22 cellular contexts compared by ENCODE assay signal in the genomic region with DNA sequence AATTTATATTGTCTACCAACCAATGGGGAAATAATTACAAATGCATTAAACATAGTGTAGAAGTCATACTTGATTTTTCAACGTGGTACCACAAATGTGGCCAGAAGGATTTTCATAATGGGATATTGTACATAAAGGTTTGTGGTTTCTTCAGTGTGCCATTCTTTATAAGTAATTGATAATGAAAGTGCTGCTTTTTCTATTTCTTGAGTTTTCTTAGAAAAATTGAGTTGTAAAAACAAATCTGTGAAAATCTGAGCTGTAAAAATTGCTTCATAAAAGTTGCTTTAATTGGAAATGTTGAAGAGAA.
DNase-seq lines count a peak whose midpoint lies in the region; ATAC-seq and TF ChIP-seq lines count a peak whose summit lies in the region.
"Had no signal": no experiment of that assay in that cellular context is flagged by ENCODE, and none has a peak within 500 bp of the region (broad histone marks: within the 10 kb centered on the region; RNA-seq: fewer than 3 reads in every experiment).

No MANE protein-coding gene starts in this region.

- peaks cover 12% of the 10 kb centered on the region for H3K4me1 Mint-ChIP-seq in endodermal cell
- H3K4me1 Mint-ChIP-seq: activated CD4-positive, alpha-beta T cell treated with anti-CD3 and anti-CD28 coated beads, Interleukin-2, amount 10 ng/mL, durations not matched to agents 24 days and 14 days; CD8-positive, alpha-beta memory T cell had no signal

- H3F3A ChIP-seq in DOHH2 (ENCODE audit: control insufficient read depth, insufficient read depth), result peaks cover 7% of the 10 kb centered on the region

- H3K9me3 ChIP-seq in DOHH2 (ENCODE audit: control insufficient read depth, insufficient read depth, low read length) (no peaks in the 10 kb centered on the region), Karpas-422 (ENCODE audit: low read length) (no peaks in the 10 kb centered on the region), endodermal cell (ENCODE audit: control insufficient read depth, low read length) (no peaks in the 10 kb centered on the region)
- H3K9me3 ChIP-seq: adrenal gland, body of pancreas, left lung, MG63, prostate gland, testis had no signal

- H2AFZ ChIP-seq in Karpas-422 (ENCODE audit: low read length), result no peak overlapping the region

- DNase-seq in Karpas-422 (no peak), endodermal cell (no peak), HuH-7.5 (ENCODE audit: low spot score) (no peak)
- DNase-seq in stimulated activated CD8-positive, alpha-beta memory T cell treated with anti-CD3 and anti-CD28 coated beads, Interleukin-4, amount 100 ng/mL, for 48 hours, result no peak
- DNase-seq: activated CD4-positive, alpha-beta T cell treated with anti-CD3 and anti-CD28 coated beads, Interleukin-2, amount 10 ng/mL, durations not matched to agents 24 days and 14 days; activated naive CD4-positive, alpha-beta T cell; adrenal gland; body of pancreas; CD8-positive, alpha-beta memory T cell; cerebellar nuclear complex; left lung; MG63; NCI-H1436; NCI-H226; nucleus accumbens; stimulated activated naive CD8-positive, alpha-beta T cell treated with anti-CD3 and anti-CD28 coated beads, Interleukin-15, Interleukin-2, amounts not matched to agents 100 U/mL and 50 U/mL, for 24 hours; testis had no signal

- peaks cover 72% of the 10 kb centered on the region for H3K4me1 ChIP-seq in DOHH2 (ENCODE audit: control insufficient read depth, low read length)
- H3K4me1 ChIP-seq in Karpas-422 (ENCODE audit: low read length), result peaks cover 49% of the 10 kb centered on the region
- H3K4me1 ChIP-seq in endodermal cell (ENCODE audit: control insufficient read depth, insufficient read depth, low read length), result no peaks in the 10 kb centered on the region
- H3K4me1 ChIP-seq: adrenal gland, body of pancreas, left lung, prostate gland, testis had no signal

- H3K4me3 ChIP-seq in DOHH2 (ENCODE audit: low read length) (peak overlapping the region; percentile 64), Karpas-422 (ENCODE audit: low read length) (no peak overlapping the region), endodermal cell (ENCODE audit: low read length) (no peak overlapping the region)
- H3K4me3 ChIP-seq: adrenal gland, body of pancreas, left lung, MG63, prostate gland, testis had no signal

- H3K27me3 Mint-ChIP-seq in endodermal cell (ENCODE audit: insufficient read depth), result no peaks in the 10 kb centered on the region

- H3K79me2 ChIP-seq in DOHH2 (ENCODE audit: control insufficient read depth, low read length) (no peaks in the 10 kb centered on the region), Karpas-422 (ENCODE audit: low read length) (no peaks in the 10 kb centered on the region)

- H3K9me2 ChIP-seq in DOHH2 (replicated peaks; ENCODE audit: control insufficient read depth, low read length) (no peaks in the 10 kb centered on the region), Karpas-422 (replicated peaks; ENCODE audit: insufficient read depth, low read length) (no peaks in the 10 kb centered on the region)

- H3K36me3 Mint-ChIP-seq in endodermal cell (ENCODE audit: low read depth), result no peaks in the 10 kb centered on the region
- H3K36me3 Mint-ChIP-seq: CD8-positive, alpha-beta memory T cell had no signal

- H3K27ac ChIP-seq in DOHH2 (ENCODE audit: low read depth, low read length) (peak overlapping the region; percentile 84), Karpas-422 (ENCODE audit: low read length) (peak overlapping the region; percentile 60), endodermal cell (ENCODE audit: low read depth, low read length) (no peak overlapping the region)
- H3K27ac ChIP-seq: adrenal gland, body of pancreas, left lung, prostate gland, testis had no signal

- H3K9me3 Mint-ChIP-seq in endodermal cell, result no peaks in the 10 kb centered on the region
- H3K9me3 Mint-ChIP-seq: activated CD4-positive, alpha-beta T cell treated with anti-CD3 and anti-CD28 coated beads, Interleukin-2, amount 10 ng/mL, durations not matched to agents 24 days and 14 days; activated T-cell treated with anti-CD3 and anti-CD28 coated beads, Interleukin-2, amount 50 U/mL, for 72 hours; CD8-positive, alpha-beta memory T cell had no signal

- H3K27ac Mint-ChIP-seq in endodermal cell, result no peak overlapping the region
- H3K27ac Mint-ChIP-seq: activated CD4-positive, alpha-beta T cell treated with anti-CD3 and anti-CD28 coated beads, Interleukin-2, amount 10 ng/mL, durations not matched to agents 24 days and 14 days; activated T-cell treated with anti-CD3 and anti-CD28 coated beads, Interleukin-2, amount 50 U/mL, for 72 hours; CD8-positive, alpha-beta memory T cell had no signal

- peak; percentile 6 for ATAC-seq in GM19043 (IDR thresholded peaks at IDR 0.05; ENCODE audit: low read depth, unreplicated experiment)
- ATAC-seq in activated CD4-positive, CD25-positive, alpha-beta regulatory T cell treated with anti-CD3 and anti-CD28 coated beads, Interleukin-2, amount 50 U/mL, for 24 hours, result no peak
- ATAC-seq: body of pancreas had no signal

- H3K9ac ChIP-seq in Karpas-422 (ENCODE audit: low read length), result no peak overlapping the region
- H3K9ac ChIP-seq in endodermal cell (ENCODE audit: extremely low read depth, low read length, poor library complexity, severe bottlenecking), result no peak overlapping the region

- H3K4me2 ChIP-seq in DOHH2 (ENCODE audit: low read length) (peak overlapping the region; percentile 63), Karpas-422 (ENCODE audit: low read depth, low read length, poor library complexity, severe bottlenecking) (peak overlapping the region; percentile 69)

- no peak overlapping the region for H3K4me3 Mint-ChIP-seq in endodermal cell
- H3K4me3 Mint-ChIP-seq: activated CD4-positive, alpha-beta T cell treated with anti-CD3 and anti-CD28 coated beads, Interleukin-2, amount 10 ng/mL, durations not matched to agents 24 days and 14 days; activated T-cell treated with anti-CD3 and anti-CD28 coated beads, Interleukin-2, amount 50 U/mL, for 72 hours; CD8-positive, alpha-beta memory T cell had no signal

- H4K20me1 ChIP-seq in DOHH2 (ENCODE audit: control insufficient read depth, insufficient read depth, low read depth, low read length) (no peaks in the 10 kb centered on the region), Karpas-422 (ENCODE audit: insufficient read depth, low read depth, low read length) (no peaks in the 10 kb centered on the region)

- WGBS in endodermal cell (ENCODE audit: insufficient coverage in 1 of 2, insufficient read length in 1 of 2), 2 experiments, result 0 to 20% methylated on average over 1 of the region's 1 CpG

- H3K27me3 ChIP-seq in DOHH2 (ENCODE audit: control insufficient read depth, low read length), result no peaks in the 10 kb centered on the region
- H3K27me3 ChIP-seq in Karpas-422 (ENCODE audit: low read length), result no peaks in the 10 kb centered on the region
- H3K27me3 ChIP-seq in endodermal cell (ENCODE audit: control insufficient read depth, insufficient read depth, low read length, poor library complexity, severe bottlenecking), result no peaks in the 10 kb centered on the region
- H3K27me3 ChIP-seq: adrenal gland, body of pancreas, left lung, MG63, testis had no signal

- TF ChIP-seq CTCF in DOHH2 (IDR thresholded peaks at IDR 0.05; ENCODE audit: low read depth, low read length, poor library complexity, severe bottlenecking) (no peak), endodermal cell (conservative IDR thresholded peaks at IDR 0.05) (peak; percentile 13)

- peaks cover 7% of the 10 kb centered on the region for H3K36me3 ChIP-seq in DOHH2 (ENCODE audit: control insufficient read depth, low read length)
- no peaks in the 10 kb centered on the region for H3K36me3 ChIP-seq in Karpas-422 (ENCODE audit: insufficient read depth, low read length)
- H3K36me3 ChIP-seq in endodermal cell (ENCODE audit: control insufficient read depth, insufficient read depth, low read length), result no peaks in the 10 kb centered on the region
- H3K36me3 ChIP-seq: adrenal gland, left lung, MG63, prostate gland had no signal
